In the genomic region with DNA sequence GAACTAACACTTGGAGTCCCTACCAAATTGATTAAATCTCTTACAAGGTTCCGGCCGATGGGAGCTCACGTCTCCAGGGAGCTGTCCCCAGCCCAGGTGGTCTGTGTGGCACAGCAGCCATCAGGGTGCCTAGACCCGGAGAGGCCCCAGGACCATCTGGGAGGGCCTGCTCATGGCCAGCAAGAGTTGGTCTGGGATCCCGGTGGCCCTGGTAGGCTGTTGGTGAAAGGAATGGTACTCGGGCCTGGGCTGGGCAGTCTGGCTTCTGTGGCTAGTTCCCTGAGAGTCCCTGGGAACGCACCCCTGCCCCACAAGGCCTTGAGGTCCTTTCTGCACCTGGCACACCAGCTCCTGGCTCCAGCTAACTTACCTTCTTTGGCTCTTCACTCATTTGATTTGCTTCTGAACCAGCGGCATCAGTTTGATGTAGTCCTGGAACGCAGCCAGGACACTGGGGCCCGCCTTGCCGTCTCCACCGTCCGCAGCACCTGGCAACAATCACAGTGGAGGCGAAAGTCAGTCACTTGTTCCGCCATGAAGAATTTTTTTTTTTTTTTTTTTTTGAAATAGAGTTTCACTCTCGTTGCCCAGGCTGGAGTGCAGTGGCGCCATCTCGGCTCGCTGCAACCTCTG, we compare ENCODE assay signal across 1 cellular context.
TF ChIP-seq lines count a peak whose summit lies in the region.

No MANE protein-coding gene starts in this region.

TF ChIP-seq in SK-N-SH treated with all-trans-retinoic acid at 6 μM for 48 hours, 23 proteins besides CTCF, POLR2A, EP300 and RAD21 (continued from another document):
- TF ChIP-seq, protein P1, sequence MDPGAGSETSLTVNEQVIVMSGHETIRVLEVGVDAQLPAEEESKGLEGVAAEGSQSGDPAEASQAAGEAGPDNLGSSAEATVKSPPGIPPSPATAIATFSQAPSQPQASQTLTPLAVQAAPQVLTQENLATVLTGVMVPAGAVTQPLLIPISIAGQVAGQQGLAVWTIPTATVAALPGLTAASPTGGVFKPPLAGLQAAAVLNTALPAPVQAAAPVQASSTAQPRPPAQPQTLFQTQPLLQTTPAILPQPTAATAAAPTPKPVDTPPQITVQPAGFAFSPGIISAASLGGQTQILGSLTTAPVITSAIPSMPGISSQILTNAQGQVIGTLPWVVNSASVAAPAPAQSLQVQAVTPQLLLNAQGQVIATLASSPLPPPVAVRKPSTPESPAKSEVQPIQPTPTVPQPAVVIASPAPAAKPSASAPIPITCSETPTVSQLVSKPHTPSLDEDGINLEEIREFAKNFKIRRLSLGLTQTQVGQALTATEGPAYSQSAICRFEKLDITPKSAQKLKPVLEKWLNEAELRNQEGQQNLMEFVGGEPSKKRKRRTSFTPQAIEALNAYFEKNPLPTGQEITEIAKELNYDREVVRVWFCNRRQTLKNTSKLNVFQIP (CRISPR knock-in tag; IDR thresholded peaks at IDR 0.05; ENCODE audit: borderline replicate concordance, low read depth): no peak
- no peak for TF ChIP-seq CSDC2 (CRISPR knock-in tag; IDR thresholded peaks at IDR 0.05)
- TF ChIP-seq TCF4 (CRISPR knock-in tag; IDR thresholded peaks at IDR 0.05; ENCODE audit: borderline replicate concordance): no peak
- no peak for TF ChIP-seq ISL1 (CRISPR knock-in tag; IDR thresholded peaks at IDR 0.05)
